ENCODE assay signal across 1 cellular context in the genomic region with DNA sequence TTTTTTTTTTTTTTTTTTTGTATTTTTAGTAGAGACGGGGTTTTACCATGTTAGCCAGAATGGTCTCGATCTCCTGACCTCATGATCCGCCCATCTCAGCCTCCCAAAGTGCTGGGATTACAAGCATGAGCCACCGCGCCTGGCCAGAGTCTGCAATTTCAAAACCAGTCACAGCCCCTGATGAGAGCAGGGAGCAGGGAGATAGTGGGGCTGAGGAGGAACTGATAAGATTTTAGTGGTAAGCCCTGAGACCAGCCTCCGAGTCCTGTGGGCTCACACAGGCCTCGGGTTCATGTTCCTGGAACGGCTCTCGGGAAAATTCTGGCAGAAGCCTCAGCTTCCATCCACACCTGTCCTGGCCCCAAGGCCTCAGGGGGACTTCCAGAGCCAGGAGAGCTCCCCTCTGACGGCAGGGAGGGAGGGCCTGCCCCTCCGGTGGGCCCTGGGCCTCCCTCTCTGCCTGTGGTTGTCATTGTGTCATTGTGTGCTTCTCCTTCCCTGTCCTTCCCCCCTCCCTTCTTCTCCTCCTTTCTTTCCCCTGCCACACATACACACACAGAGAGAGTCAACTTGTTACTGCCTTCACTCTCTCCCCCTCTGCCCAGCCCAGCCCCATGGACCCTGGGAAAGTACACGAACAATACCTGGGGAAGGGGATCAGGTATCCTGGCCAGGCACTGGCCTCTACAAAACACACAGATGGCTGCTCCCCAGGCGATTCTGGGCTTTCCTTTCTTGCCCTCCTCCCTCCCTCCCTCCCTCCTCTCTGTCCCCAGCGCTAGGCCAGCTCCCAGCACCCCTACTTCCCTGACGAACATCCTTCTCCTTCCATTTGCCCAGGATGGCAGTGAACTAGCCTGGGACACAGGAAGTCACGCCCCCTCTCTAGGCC.
TF ChIP-seq lines count a peak whose summit lies in the region.

No MANE protein-coding gene starts in this region.

TF ChIP-seq in K562, 482 proteins besides CTCF, POLR2A, EP300 and RAD21 (continued from another document and continues in another):
- TF ChIP-seq, protein P1, sequence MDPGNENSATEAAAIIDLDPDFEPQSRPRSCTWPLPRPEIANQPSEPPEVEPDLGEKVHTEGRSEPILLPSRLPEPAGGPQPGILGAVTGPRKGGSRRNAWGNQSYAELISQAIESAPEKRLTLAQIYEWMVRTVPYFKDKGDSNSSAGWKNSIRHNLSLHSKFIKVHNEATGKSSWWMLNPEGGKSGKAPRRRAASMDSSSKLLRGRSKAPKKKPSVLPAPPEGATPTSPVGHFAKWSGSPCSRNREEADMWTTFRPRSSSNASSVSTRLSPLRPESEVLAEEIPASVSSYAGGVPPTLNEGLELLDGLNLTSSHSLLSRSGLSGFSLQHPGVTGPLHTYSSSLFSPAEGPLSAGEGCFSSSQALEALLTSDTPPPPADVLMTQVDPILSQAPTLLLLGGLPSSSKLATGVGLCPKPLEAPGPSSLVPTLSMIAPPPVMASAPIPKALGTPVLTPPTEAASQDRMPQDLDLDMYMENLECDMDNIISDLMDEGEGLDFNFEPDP (CRISPR knock-in tag; IDR thresholded peaks at IDR 0.05), result no peak
- TF ChIP-seq, protein P2, sequence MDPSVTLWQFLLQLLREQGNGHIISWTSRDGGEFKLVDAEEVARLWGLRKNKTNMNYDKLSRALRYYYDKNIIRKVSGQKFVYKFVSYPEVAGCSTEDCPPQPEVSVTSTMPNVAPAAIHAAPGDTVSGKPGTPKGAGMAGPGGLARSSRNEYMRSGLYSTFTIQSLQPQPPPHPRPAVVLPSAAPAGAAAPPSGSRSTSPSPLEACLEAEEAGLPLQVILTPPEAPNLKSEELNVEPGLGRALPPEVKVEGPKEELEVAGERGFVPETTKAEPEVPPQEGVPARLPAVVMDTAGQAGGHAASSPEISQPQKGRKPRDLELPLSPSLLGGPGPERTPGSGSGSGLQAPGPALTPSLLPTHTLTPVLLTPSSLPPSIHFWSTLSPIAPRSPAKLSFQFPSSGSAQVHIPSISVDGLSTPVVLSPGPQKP (CRISPR knock-in tag; IDR thresholded peaks at IDR 0.05), result no peak
- TF ChIP-seq, protein P3, sequence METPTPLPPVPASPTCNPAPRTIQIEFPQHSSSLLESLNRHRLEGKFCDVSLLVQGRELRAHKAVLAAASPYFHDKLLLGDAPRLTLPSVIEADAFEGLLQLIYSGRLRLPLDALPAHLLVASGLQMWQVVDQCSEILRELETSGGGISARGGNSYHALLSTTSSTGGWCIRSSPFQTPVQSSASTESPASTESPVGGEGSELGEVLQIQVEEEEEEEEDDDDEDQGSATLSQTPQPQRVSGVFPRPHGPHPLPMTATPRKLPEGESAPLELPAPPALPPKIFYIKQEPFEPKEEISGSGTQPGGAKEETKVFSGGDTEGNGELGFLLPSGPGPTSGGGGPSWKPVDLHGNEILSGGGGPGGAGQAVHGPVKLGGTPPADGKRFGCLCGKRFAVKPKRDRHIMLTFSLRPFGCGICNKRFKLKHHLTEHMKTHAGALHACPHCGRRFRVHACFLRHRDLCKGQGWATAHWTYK (CRISPR knock-in tag; IDR thresholded peaks at IDR 0.05), result no peak
- TF ChIP-seq, protein P4, sequence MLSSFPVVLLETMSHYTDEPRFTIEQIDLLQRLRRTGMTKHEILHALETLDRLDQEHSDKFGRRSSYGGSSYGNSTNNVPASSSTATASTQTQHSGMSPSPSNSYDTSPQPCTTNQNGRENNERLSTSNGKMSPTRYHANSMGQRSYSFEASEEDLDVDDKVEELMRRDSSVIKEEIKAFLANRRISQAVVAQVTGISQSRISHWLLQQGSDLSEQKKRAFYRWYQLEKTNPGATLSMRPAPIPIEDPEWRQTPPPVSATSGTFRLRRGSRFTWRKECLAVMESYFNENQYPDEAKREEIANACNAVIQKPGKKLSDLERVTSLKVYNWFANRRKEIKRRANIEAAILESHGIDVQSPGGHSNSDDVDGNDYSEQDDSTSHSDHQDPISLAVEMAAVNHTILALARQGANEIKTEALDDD (IDR thresholded peaks at IDR 0.05), result no peak
- 0 out of 2 replicates have a peak, but pooled peaks have one; percentile 51 for TF ChIP-seq ZNF134 (CRISPR knock-in tag; conservative IDR thresholded peaks at IDR 0.05)
- TF ChIP-seq, protein P5, sequence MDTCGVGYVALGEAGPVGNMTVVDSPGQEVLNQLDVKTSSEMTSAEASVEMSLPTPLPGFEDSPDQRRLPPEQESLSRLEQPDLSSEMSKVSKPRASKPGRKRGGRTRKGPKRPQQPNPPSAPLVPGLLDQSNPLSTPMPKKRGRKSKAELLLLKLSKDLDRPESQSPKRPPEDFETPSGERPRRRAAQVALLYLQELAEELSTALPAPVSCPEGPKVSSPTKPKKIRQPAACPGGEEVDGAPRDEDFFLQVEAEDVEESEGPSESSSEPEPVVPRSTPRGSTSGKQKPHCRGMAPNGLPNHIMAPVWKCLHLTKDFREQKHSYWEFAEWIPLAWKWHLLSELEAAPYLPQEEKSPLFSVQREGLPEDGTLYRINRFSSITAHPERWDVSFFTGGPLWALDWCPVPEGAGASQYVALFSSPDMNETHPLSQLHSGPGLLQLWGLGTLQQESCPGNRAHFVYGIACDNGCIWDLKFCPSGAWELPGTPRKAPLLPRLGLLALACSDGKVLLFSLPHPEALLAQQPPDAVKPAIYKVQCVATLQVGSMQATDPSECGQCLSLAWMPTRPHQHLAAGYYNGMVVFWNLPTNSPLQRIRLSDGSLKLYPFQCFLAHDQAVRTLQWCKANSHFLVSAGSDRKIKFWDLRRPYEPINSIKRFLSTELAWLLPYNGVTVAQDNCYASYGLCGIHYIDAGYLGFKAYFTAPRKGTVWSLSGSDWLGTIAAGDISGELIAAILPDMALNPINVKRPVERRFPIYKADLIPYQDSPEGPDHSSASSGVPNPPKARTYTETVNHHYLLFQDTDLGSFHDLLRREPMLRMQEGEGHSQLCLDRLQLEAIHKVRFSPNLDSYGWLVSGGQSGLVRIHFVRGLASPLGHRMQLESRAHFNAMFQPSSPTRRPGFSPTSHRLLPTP (IDR thresholded peaks at IDR 0.05; ENCODE audit: borderline replicate concordance, extremely low read depth, insufficient read length), result no peak
- TF ChIP-seq EGR1 (conservative IDR thresholded peaks at IDR 0.05), result no peak
- peak; percentile 16 for TF ChIP-seq POLR3A (IDR thresholded peaks at IDR 0.05; ENCODE audit: borderline replicate concordance, extremely low read depth, insufficient read depth, insufficient read length)
- TF ChIP-seq, protein P6, sequence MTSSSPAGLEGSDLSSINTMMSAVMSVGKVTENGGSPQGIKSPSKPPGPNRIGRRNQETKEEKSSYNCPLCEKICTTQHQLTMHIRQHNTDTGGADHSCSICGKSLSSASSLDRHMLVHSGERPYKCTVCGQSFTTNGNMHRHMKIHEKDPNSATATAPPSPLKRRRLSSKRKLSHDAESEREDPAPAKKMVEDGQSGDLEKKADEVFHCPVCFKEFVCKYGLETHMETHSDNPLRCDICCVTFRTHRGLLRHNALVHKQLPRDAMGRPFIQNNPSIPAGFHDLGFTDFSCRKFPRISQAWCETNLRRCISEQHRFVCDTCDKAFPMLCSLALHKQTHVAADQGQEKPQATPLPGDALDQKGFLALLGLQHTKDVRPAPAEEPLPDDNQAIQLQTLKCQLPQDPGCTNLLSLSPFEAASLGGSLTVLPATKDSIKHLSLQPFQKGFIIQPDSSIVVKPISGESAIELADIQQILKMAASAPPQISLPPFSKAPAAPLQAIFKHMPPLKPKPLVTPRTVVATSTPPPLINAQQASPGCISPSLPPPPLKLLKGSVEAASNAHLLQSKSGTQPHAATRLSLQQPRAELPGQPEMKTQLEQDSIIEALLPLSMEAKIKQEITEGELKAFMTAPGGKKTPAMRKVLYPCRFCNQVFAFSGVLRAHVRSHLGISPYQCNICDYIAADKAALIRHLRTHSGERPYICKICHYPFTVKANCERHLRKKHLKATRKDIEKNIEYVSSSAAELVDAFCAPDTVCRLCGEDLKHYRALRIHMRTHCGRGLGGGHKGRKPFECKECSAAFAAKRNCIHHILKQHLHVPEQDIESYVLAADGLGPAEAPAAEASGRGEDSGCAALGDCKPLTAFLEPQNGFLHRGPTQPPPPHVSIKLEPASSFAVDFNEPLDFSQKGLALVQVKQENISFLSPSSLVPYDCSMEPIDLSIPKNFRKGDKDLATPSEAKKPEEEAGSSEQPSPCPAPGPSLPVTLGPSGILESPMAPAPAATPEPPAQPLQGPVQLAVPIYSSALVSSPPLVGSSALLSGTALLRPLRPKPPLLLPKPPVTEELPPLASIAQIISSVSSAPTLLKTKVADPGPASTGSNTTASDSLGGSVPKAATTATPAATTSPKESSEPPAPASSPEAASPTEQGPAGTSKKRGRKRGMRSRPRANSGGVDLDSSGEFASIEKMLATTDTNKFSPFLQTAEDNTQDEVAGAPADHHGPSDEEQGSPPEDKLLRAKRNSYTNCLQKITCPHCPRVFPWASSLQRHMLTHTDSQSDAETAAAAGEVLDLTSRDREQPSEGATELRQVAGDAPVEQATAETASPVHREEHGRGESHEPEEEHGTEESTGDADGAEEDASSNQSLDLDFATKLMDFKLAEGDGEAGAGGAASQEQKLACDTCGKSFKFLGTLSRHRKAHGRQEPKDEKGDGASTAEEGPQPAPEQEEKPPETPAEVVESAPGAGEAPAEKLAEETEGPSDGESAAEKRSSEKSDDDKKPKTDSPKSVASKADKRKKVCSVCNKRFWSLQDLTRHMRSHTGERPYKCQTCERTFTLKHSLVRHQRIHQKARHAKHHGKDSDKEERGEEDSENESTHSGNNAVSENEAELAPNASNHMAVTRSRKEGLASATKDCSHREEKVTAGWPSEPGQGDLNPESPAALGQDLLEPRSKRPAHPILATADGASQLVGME (CRISPR knock-in tag; IDR thresholded peaks at IDR 0.05), result no peak
- TF ChIP-seq GTF2E2 (tag; IDR thresholded peaks at IDR 0.05), result no peak
- no peak for TF ChIP-seq EHMT2 (IDR thresholded peaks at IDR 0.05)
- TF ChIP-seq ARID2 (IDR thresholded peaks at IDR 0.05), result no peak
- TF ChIP-seq ZNF124 (CRISPR knock-in tag; IDR thresholded peaks at IDR 0.05), result no peak
- TF ChIP-seq ZNF3 (CRISPR knock-in tag; IDR thresholded peaks at IDR 0.05), result no peak
- TF ChIP-seq, protein P7, sequence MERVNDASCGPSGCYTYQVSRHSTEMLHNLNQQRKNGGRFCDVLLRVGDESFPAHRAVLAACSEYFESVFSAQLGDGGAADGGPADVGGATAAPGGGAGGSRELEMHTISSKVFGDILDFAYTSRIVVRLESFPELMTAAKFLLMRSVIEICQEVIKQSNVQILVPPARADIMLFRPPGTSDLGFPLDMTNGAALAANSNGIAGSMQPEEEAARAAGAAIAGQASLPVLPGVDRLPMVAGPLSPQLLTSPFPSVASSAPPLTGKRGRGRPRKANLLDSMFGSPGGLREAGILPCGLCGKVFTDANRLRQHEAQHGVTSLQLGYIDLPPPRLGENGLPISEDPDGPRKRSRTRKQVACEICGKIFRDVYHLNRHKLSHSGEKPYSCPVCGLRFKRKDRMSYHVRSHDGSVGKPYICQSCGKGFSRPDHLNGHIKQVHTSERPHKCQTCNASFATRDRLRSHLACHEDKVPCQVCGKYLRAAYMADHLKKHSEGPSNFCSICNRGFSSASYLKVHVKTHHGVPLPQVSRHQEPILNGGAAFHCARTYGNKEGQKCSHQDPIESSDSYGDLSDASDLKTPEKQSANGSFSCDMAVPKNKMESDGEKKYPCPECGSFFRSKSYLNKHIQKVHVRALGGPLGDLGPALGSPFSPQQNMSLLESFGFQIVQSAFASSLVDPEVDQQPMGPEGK (CRISPR knock-in tag; IDR thresholded peaks at IDR 0.05; ENCODE audit: borderline replicate concordance), result no peak
- TF ChIP-seq ZNF644 (tag; IDR thresholded peaks at IDR 0.05; ENCODE audit: low read depth), result no peak
- no peak for TF ChIP-seq ZNF507 (tag; conservative IDR thresholded peaks at IDR 0.05)
- TF ChIP-seq LEF1 (IDR thresholded peaks at IDR 0.05), result no peak
- TF ChIP-seq, protein P8, sequence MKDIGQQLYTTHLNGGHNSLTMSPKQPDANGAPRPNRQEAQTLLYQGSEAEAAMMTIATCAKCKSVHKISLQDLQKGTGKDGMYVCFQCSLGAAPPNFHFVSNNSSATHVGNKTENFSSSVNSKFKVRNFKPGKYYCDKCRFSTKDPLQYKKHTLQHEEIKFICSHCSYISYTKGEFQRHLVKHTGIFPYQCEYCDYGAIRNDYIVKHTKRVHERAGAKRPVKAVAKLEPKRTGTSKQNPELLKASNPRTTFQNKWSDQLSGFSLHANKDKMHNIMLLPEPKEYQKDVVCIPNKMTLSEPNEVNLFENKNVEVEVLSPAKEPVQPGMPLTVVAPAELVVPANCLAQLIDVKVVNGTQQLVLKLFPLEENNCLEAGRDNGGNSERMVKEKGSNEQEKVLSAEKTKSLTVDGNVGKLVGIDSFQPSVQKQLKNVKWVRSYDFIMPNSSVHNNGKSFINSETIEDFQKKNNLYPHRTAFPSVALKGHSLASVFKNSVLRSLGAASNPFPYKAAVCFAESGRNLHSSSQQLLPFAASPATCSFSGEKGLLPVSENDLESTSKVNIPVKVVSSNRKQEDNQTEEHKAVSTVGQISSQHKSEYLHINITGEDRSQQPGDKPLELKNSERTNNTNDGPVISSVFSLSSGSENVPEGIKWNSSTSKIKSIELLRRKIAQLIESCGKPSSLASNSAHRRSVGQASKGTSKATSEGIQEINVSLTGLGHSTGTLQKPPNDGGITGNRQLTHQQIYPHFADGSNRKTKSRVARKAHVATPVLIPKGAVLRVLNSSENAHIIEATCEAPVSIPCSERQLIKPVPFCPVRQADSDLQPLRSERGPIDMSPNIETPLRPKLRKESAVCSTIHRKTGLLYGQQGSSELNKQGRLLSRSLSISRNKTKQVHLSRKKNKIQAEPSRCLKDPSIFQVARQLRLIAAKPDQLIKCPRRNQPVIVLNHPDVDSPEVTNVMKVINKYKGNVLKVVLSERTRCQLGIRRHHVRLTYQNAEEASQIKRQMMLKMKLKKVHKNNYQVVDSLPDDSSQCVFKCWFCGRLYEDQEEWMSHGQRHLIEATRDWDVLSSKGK (CRISPR knock-in tag; IDR thresholded peaks at IDR 0.05), result no peak
- no peak for TF ChIP-seq GTF2A2 (tag; IDR thresholded peaks at IDR 0.05)
- peak; percentile 85 for TF ChIP-seq ADNP (tag; IDR thresholded peaks at IDR 0.05)
- TF ChIP-seq BMI1 (IDR thresholded peaks at IDR 0.05; ENCODE audit: low read length), result no peak
- no peak for TF ChIP-seq ZNF76 (CRISPR knock-in tag; IDR thresholded peaks at IDR 0.05; ENCODE audit: borderline replicate concordance)
- TF ChIP-seq FOXJ3 (CRISPR knock-in tag; IDR thresholded peaks at IDR 0.05), result no peak
- no peak for TF ChIP-seq COPS2 (conservative IDR thresholded peaks at IDR 0.05)
- peak; percentile 21 to 37; a peak in 1 of 4 replicates for TF ChIP-seq MAZ (CRISPR knock-in tag; conservative IDR thresholded peaks at IDR 0.05 in 1 of 2, IDR thresholded peaks at IDR 0.05 in 1 of 2)
- TF ChIP-seq, protein P9, sequence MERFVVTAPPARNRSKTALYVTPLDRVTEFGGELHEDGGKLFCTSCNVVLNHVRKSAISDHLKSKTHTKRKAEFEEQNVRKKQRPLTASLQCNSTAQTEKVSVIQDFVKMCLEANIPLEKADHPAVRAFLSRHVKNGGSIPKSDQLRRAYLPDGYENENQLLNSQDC (CRISPR knock-in tag; IDR thresholded peaks at IDR 0.05), result no peak
- TF ChIP-seq, protein P10, sequence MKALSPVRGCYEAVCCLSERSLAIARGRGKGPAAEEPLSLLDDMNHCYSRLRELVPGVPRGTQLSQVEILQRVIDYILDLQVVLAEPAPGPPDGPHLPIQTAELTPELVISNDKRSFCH (CRISPR knock-in tag; IDR thresholded peaks at IDR 0.05), result no peak
- TF ChIP-seq, protein P10 (tag; IDR thresholded peaks at IDR 0.05), result no peak
